In genomic region chr7:12687213-12688171, GRCh38 we compare ENCODE assay signal across 8 cellular contexts. TPM values are rescaled to one million over a fixed set of nuclear protein-coding genes. Genes with fewer than 3 reads are reported as not detected.
DNase-seq lines count a peak whose midpoint lies in the region; ATAC-seq, FAIRE-seq and TF ChIP-seq lines count a peak whose summit lies in the region.

TSS of gene ARL4A (plus strand) at chr7:12687633. CDS start at chr7:12688255, 622 bp downstream.

- FAIRE-seq in endothelial cell of umbilical vein (lab: Jason Lieb, UNC): peak; percentile 87

- H4K20me1 ChIP-seq in OCI-LY7 (ENCODE audit: insufficient read depth, low read length) (0 out of 2 replicates have a peak, but pooled peaks cover 5% of the 10 kb centered on the region), endothelial cell of umbilical vein (replicated peaks; ENCODE audit: control insufficient read depth, extremely low read depth, insufficient read depth, low read length) (peaks cover 4% of the 10 kb centered on the region)

- peak in 1 of 2 experiments; percentile 61 for TF ChIP-seq CTCF in Caco-2 (IDR thresholded peaks at IDR 0.05; ENCODE audit: insufficient read depth in 1 of 2, low read depth in 1 of 2, low read length in 1 of 2, severe bottlenecking in 1 of 2, unreplicated experiment in 1 of 2)
- TF ChIP-seq CTCF in OCI-LY7 (conservative IDR thresholded peaks at IDR 0.05; ENCODE audit: low read length): no peak
- TF ChIP-seq CTCF in endothelial cell of umbilical vein (IDR thresholded peaks at IDR 0.05; ENCODE audit: extremely low read depth in 1 of 2, insufficient read depth in 1 of 2, low read depth in 1 of 2, low read length in 2 of 2): peak; percentile 26 to 43
- no peak for TF ChIP-seq CTCF in mesothelial cell of epicardium (IDR thresholded peaks at IDR 0.05; ENCODE audit: unreplicated experiment)

- H3K36me3 Mint-ChIP-seq in Caco-2 (ENCODE audit: insufficient read depth, unreplicated experiment) (peaks cover 32% of the 10 kb centered on the region), mesothelial cell of epicardium (no peaks in the 10 kb centered on the region)

- peak; percentile 99 for TF ChIP-seq POLR2A in endothelial cell of umbilical vein (IDR thresholded peaks at IDR 0.05; ENCODE audit: low read depth, low read length)

- H2AFZ ChIP-seq in OCI-LY7 (ENCODE audit: low read length): peak within 1 kb of the TSS; percentile 97
- peak within 1 kb of the TSS; percentile 32 for H2AFZ ChIP-seq in endothelial cell of umbilical vein (ENCODE audit: low read depth, low read length)

- no peaks in the 10 kb centered on the region for H3K9me3 Mint-ChIP-seq in Caco-2 (ENCODE audit: unreplicated experiment)
- no peaks in the 10 kb centered on the region for H3K9me3 Mint-ChIP-seq in mesothelial cell of epicardium

- CTCF ChIA-PET in Caco-2 (lab: Charles Lee): interaction anchor here (0.6 to 2.4 kb wide), 24 partner anchors 9 to 575 kb away, joined by 3 to 31 read pairs (median 4); no protein-coding TSS in a partner anchor
- CTCF ChIA-PET in OCI-LY7 (lab: Charles Lee; ENCODE audit: unreplicated experiment): interaction anchor here (0.8 kb wide), 1 partner anchor 25 kb away, joined by 3 read pairs; no protein-coding TSS in a partner anchor
- CTCF ChIA-PET in endothelial cell of umbilical vein (lab: Charles Lee): interaction anchor here (0.6 to 12.2 kb wide), 91 partner anchors 8 to 581 kb away, joined by 3 to 219 read pairs (median 4); no protein-coding TSS in a partner anchor

- H3K27ac Mint-ChIP-seq in Caco-2 (ENCODE audit: unreplicated experiment) (peak within 1 kb of the TSS; percentile 89), mesothelial cell of epicardium (peak within 1 kb of the TSS; percentile 97)

- POLR2A ChIA-PET in Caco-2 (lab: Charles Lee): interaction anchor here (0.6 to 2.1 kb wide), 12 partner anchors 12 to 652 kb away, joined by 3 to 13 read pairs (median 5); no protein-coding TSS in a partner anchor
- POLR2A ChIA-PET in OCI-LY7 (lab: Charles Lee): no interaction called here
- POLR2A ChIA-PET in endothelial cell of umbilical vein (lab: Charles Lee): interaction anchor here (0.6 to 3.0 kb wide), 11 partner anchors 28 to 430 kb away, joined by 3 to 23 read pairs (median 4); no protein-coding TSS in a partner anchor

- H3K36me3 ChIP-seq in Caco-2 (ENCODE audit: control insufficient read depth, insufficient read depth, low read length) (no peaks in the 10 kb centered on the region), HUES48 (ENCODE audit: control insufficient read depth, insufficient read depth, low read length) (no peaks in the 10 kb centered on the region; the same call in 1 of the 2 replicates), OCI-LY7 (ENCODE audit: insufficient read depth, low read length) (no peaks in the 10 kb centered on the region), endothelial cell of umbilical vein (ENCODE audit: control insufficient read depth in 2 of 2, extremely low read depth in 1 of 2, insufficient read depth in 2 of 2, low read length in 2 of 2) (no peaks in the 10 kb centered on the region)

- H3K27ac ChIP-seq in HUES48 (ENCODE audit: low read depth, low read length) (peak within 1 kb of the TSS; percentile 85), OCI-LY7 (ENCODE audit: low read depth, low read length, poor library complexity, severe bottlenecking) (peak within 1 kb of the TSS; percentile 79), endothelial cell of umbilical vein (ENCODE audit: insufficient read depth, low read depth, low read length) (peak within 1 kb of the TSS; percentile 88)

- dilution Hi-C loops in endothelial cell of umbilical vein (cut with MboI; ENCODE audit: extremely low pct_ligation_motif_present, low sequenced_read_pairs): no loop called here

- peaks cover 8% of the 10 kb centered on the region for H3K79me2 ChIP-seq in OCI-LY7 (ENCODE audit: insufficient read depth, low read depth, low read length)
- peaks cover 40% of the 10 kb centered on the region for H3K79me2 ChIP-seq in endothelial cell of umbilical vein (ENCODE audit: control insufficient read depth, insufficient read depth, low read length)

- H3K27me3 ChIP-seq in Caco-2 (replicated peaks; ENCODE audit: control insufficient read depth, insufficient read depth, low read length) (no peaks in the 10 kb centered on the region), HUES48 (ENCODE audit: control insufficient read depth, insufficient read depth, low read length) (no peaks in the 10 kb centered on the region), endothelial cell of umbilical vein (ENCODE audit: control insufficient read depth in 2 of 2, insufficient read depth in 2 of 2, low read length in 2 of 2) (no peaks in the 10 kb centered on the region)

- H3K9me3 ChIP-seq in Caco-2 (no peaks in the 10 kb centered on the region), HUES48 (ENCODE audit: control insufficient read depth, insufficient read depth, low read length) (no peaks in the 10 kb centered on the region), OCI-LY7 (ENCODE audit: low read length) (no peaks in the 10 kb centered on the region; the same call in 1 of the 2 replicates), endothelial cell of umbilical vein (replicated peaks; ENCODE audit: control insufficient read depth, insufficient read depth, low read length) (no peaks in the 10 kb centered on the region)

- H3K4me1 Mint-ChIP-seq in Caco-2 (ENCODE audit: low read depth, unreplicated experiment) (peaks cover 15% of the 10 kb centered on the region), mesothelial cell of epicardium (peaks cover 48% of the 10 kb centered on the region)

- H3K9ac ChIP-seq in HUES48 (ENCODE audit: low read depth, low read length) (peak within 1 kb of the TSS; percentile 83), endothelial cell of umbilical vein (replicated peaks; ENCODE audit: extremely low read depth, insufficient read depth, low read length) (peak within 1 kb of the TSS; percentile 92)

- H3K4me1 ChIP-seq in Caco-2: peaks cover 5% of the 10 kb centered on the region; the same call in 1 of the 2 replicates
- peaks cover 33% of the 10 kb centered on the region for H3K4me1 ChIP-seq in HUES48 (ENCODE audit: control insufficient read depth, insufficient read depth, low read length)
- H3K4me1 ChIP-seq in OCI-LY7 (ENCODE audit: insufficient read depth, low read length, poor library complexity, severe bottlenecking): peaks cover 14% of the 10 kb centered on the region
- peaks cover 16% of the 10 kb centered on the region for H3K4me1 ChIP-seq in endothelial cell of umbilical vein (ENCODE audit: control insufficient read depth, extremely low read depth, insufficient read depth, low read length)

- H3K4me3 Mint-ChIP-seq in Caco-2 (ENCODE audit: unreplicated experiment) (peak within 1 kb of the TSS; percentile 93), mesothelial cell of epicardium (peak within 1 kb of the TSS; percentile 93)

- intact Hi-C loops in Caco-2 (cut with micrococcal nuclease; ENCODE audit: unreplicated experiment) (loop anchor here (1.0 to 10.0 kb wide), 11 partner anchors 50 to 837 kb away; no protein-coding TSS in a partner anchor), OCI-LY7 (cut with micrococcal nuclease; ENCODE audit: unreplicated experiment) (no loop called here), endothelial cell of umbilical vein (cut with micrococcal nuclease) (loop anchor here (1.0 to 5.0 kb wide), 13 partner anchors 28 to 1233 kb away; no protein-coding TSS in a partner anchor)

- H3K4me3 ChIP-seq in Caco-2 (ENCODE audit: low read depth, low read length) (peak within 1 kb of the TSS; percentile 83), HUES48 (ENCODE audit: low read depth, low read length) (peak within 1 kb of the TSS; percentile 97), OCI-LY7 (ENCODE audit: low read depth, low read length, poor library complexity, severe bottlenecking) (peak within 1 kb of the TSS; percentile 82), endothelial cell of umbilical vein (replicated peaks in 1 of 3; ENCODE audit: insufficient read depth in 1 of 3, low read depth in 1 of 3, low read length in 3 of 3) (peak within 1 kb of the TSS; percentile 81 to 96 (median 93))

- ATAC-seq in GM21423 (IDR thresholded peaks at IDR 0.05; ENCODE audit: unreplicated experiment): peak; percentile 77

- DNase-seq in Caco-2 (peak; percentile 99), OCI-LY7 (ENCODE audit: low spot score) (peak; percentile 91), activated T-cell treated with anti-CD3 and anti-CD28 coated beads for 24 hours (ENCODE audit: low read depth) (peak; percentile 90), endothelial cell of umbilical vein (ENCODE audit: low read depth, low spot score) (peak; percentile 99), mesothelial cell of epicardium (ENCODE audit: low spot score in 2 of 2, unreplicated experiment in 2 of 2) (peak; percentile 97 to 99)
- peak; percentile 72 to 73 for DNase-seq in stimulated activated CD8-positive, alpha-beta memory T cell treated with anti-CD3 and anti-CD28 coated beads, Interleukin-15, amount 100 ng/mL, for 4 hours (ENCODE audit: low read depth in 2 of 2)

- H3K4me2 ChIP-seq in OCI-LY7 (ENCODE audit: low read length): peak within 1 kb of the TSS; percentile 78
- H3K4me2 ChIP-seq in endothelial cell of umbilical vein (ENCODE audit: insufficient read depth, low read length): peak within 1 kb of the TSS; percentile 89

- no peaks in the 10 kb centered on the region for H3K9me2 ChIP-seq in OCI-LY7 (ENCODE audit: insufficient read depth, low read length)

- H3K9me1 ChIP-seq in endothelial cell of umbilical vein (replicated peaks; ENCODE audit: control insufficient read depth, extremely low read depth, insufficient read depth, low read length): no peaks in the 10 kb centered on the region

- no peaks in the 10 kb centered on the region for H3K27me3 Mint-ChIP-seq in Caco-2 (ENCODE audit: insufficient read depth, unreplicated experiment)
- no peaks in the 10 kb centered on the region for H3K27me3 Mint-ChIP-seq in mesothelial cell of epicardium (ENCODE audit: low read depth)

- BruUV-seq in Caco-2 (replicated peaks; lab: Mats Ljungman, UMichigan): no TSS peak
- BruUV-seq in OCI-LY7 (replicated peaks; lab: Mats Ljungman, UMichigan): no TSS peak
- TSS peak; percentile 58 for BruUV-seq in endothelial cell of umbilical vein (replicated peaks; lab: Mats Ljungman, UMichigan)

TF ChIP-seq in endothelial cell of umbilical vein, 7 proteins besides CTCF, POLR2A, EP300 and RAD21 (continues in another document):
- peak; percentile 86 for TF ChIP-seq POLR2AphosphoS5 (IDR thresholded peaks at IDR 0.05; ENCODE audit: insufficient read depth, low read depth, low read length)

RNA-seq across cellular contexts. Expression of gene ARL4A, which starts in this region (rescaled TPM):
- 40.6 and 42.5 TPM in 2 replicates for total RNA-seq in Caco-2 (2022)
- 5.5 and 7.4 TPM in 2 replicates for total RNA-seq in OCI-LY7 (2014; rRNA removed; shearing (Covaris generic))
- 10.1 and 13.1 TPM in 2 replicates for total RNA-seq in OCI-LY7 (2022)
- total RNA-seq in endothelial cell of umbilical vein: 30.7 and 34.1 TPM in 2 replicates
- 28.0 and 43.2 TPM in 2 replicates for polyA plus RNA-seq in endothelial cell of umbilical vein
- polyA plus RNA-seq in endothelial cell of umbilical vein (2011; cell fraction: cytosol; rRNA removed): 47.0 and 47.2 TPM in 2 replicates
- polyA plus RNA-seq in endothelial cell of umbilical vein (2011; cell fraction: nucleus; rRNA removed): 36.1 and 43.2 TPM in 2 replicates
- polyA plus RNA-seq in endothelial cell of umbilical vein (2012): 78.0 and 102 TPM in 2 replicates
- 43.3 and 45.7 TPM in 2 replicates for polyA minus RNA-seq in endothelial cell of umbilical vein
- polyA minus RNA-seq in endothelial cell of umbilical vein (2011; cell fraction: cytosol; rRNA and poly(A)+ RNA removed): 16.2 TPM
- 58.6 and 65.7 TPM in 2 replicates for polyA minus RNA-seq in endothelial cell of umbilical vein (2011; cell fraction: nucleus; rRNA and poly(A)+ RNA removed)
- 59.0 to 64.7 TPM (median 62.5 TPM) in 3 replicates for total RNA-seq in mesothelial cell of epicardium

Comparison
In these comparisons a context has a peak if more than half of its experiments do, and no peak if none do; other contexts are left out.
1. Peak in every context shown above with its lines: DNase-seq, ATAC-seq, H3K4me3 ChIP-seq and H3K27ac ChIP-seq.
2. CTCF ChIP-seq: peak in endothelial cell of umbilical vein (2 of 2); none in OCI-LY7 (single experiment) and mesothelial cell of epicardium (single experiment).